In the genomic region with DNA sequence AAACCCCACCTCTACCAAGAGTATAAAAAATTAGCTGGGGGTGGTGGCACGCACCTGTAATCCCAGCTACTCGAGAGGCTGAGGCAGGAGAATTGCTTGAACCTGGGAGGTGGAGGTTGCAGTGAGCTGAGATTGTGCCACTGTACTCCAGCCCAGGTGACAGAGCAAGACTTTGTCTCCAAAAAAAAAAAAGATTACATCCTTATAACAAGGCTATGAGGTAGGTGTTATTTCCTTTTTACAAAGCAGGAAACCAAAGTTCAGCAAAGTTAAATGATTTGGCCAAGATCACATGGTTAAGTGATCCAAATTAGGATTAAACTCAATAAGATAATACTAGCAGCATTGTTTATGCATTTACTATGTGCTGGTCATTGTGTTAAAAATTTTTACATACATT, we compare ENCODE assay signal across 9 cellular contexts. TPM values are rescaled to one million over a fixed set of nuclear protein-coding genes. Genes with fewer than 3 reads are reported as not detected.
A peak's percentile ranks its signal among the peaks of the same experiment; 100 is the strongest.
DNase-seq lines count a peak whose midpoint lies in the region; ATAC-seq, FAIRE-seq and TF ChIP-seq lines count a peak whose summit lies in the region.
"Not testable (repeated sequence)": the region's sequence is repeated elsewhere in the genome, so short reads cannot be mapped to it uniquely, and the experiment has no call there.
"Had no signal": no experiment of that assay in that cellular context is flagged by ENCODE, and none has a peak within 500 bp of the region (broad histone marks: within the 10 kb centered on the region; RNA-seq: fewer than 3 reads in every experiment).

No MANE protein-coding gene starts in this region.

- POLR2A ChIA-PET in CD4-positive, alpha-beta T cell (lab: Charles Lee): interaction anchor here (4.5 kb wide), 1 partner anchor 12 kb away, joined by 35 read pairs; no protein-coding TSS in a partner anchor
- POLR2A ChIA-PET in GM12878 (lab: Charles Lee): interaction anchor here (0.6 to 1.0 kb wide), 4 partner anchors 9 to 107 kb away, joined by 3 read pairs; partner anchors contain the start of gene MYL4
- POLR2A ChIA-PET in endothelial cell of umbilical vein (lab: Charles Lee): not testable (repeated sequence)

- not testable (repeated sequence) for H3K9ac ChIP-seq in GM12878 (ENCODE audit: control insufficient read depth, insufficient read depth, low read length); endothelial cell of umbilical vein (replicated peaks; ENCODE audit: extremely low read depth, insufficient read depth, low read length)

- H3K4me1 Mint-ChIP-seq in CD4-positive, alpha-beta T cell (ENCODE audit: low read depth): peaks cover 37% of the 10 kb centered on the region
- H3K4me1 Mint-ChIP-seq in T-helper 17 cell: peaks cover 18% of the 10 kb centered on the region
- H3K4me1 Mint-ChIP-seq in activated CD8-positive, alpha-beta memory T cell treated with anti-CD3 and anti-CD28 coated beads, Interleukin-2, amount 10 ng/mL, durations not matched to agents 7 days and 5 days: peaks cover 61% of the 10 kb centered on the region

- H3K79me2 ChIP-seq in GM12878 (ENCODE audit: control insufficient read depth, insufficient read depth, low read length); endothelial cell of umbilical vein (ENCODE audit: control insufficient read depth, insufficient read depth, low read length): not testable (repeated sequence)

- H2AFZ ChIP-seq in GM12878 (ENCODE audit: control insufficient read depth, low read depth, low read length); endothelial cell of umbilical vein (ENCODE audit: low read depth, low read length): not testable (repeated sequence)

- not testable (repeated sequence) for H3K9me1 ChIP-seq in endothelial cell of umbilical vein (replicated peaks; ENCODE audit: control insufficient read depth, extremely low read depth, insufficient read depth, low read length)

- not testable (repeated sequence) for H3K9me3 Mint-ChIP-seq in CD4-positive, alpha-beta T cell; activated CD8-positive, alpha-beta memory T cell treated with anti-CD3 and anti-CD28 coated beads, Interleukin-2, amount 10 ng/mL, durations not matched to agents 7 days and 5 days (ENCODE audit: low read depth)

- not testable (repeated sequence) for H3K9me3 ChIP-seq in CD4-positive, alpha-beta T cell (ENCODE audit: control insufficient read depth, low read length); T-helper 17 cell (ENCODE audit: control insufficient read depth, low read length, poor library complexity, severe bottlenecking); GM12878 (replicated peaks; ENCODE audit: control insufficient read depth, insufficient read depth, low read length); endothelial cell of umbilical vein (replicated peaks; ENCODE audit: control insufficient read depth, insufficient read depth, low read length); mucosa of descending colon; small intestine (ENCODE audit: control insufficient read depth, low read depth)

- H3K27ac Mint-ChIP-seq in CD4-positive, alpha-beta T cell: peak overlapping the region; percentile 43
- peak overlapping the region; percentile 14 for H3K27ac Mint-ChIP-seq in T-helper 17 cell
- peak overlapping the region; percentile 78 for H3K27ac Mint-ChIP-seq in activated CD8-positive, alpha-beta memory T cell treated with anti-CD3 and anti-CD28 coated beads, Interleukin-2, amount 10 ng/mL, durations not matched to agents 7 days and 5 days

- not testable (repeated sequence) for H3K4me2 ChIP-seq in GM12878 (ENCODE audit: control insufficient read depth, insufficient read depth); endothelial cell of umbilical vein (ENCODE audit: insufficient read depth, low read length)

- intact Hi-C loops in CD4-positive, alpha-beta T cell (cut with DNase I, micrococcal nuclease): loop anchor here in 1 of 2 experiments (1.0 kb wide), 1 partner anchor 12 kb away; no protein-coding TSS in a partner anchor
- intact Hi-C loops in GM12878 (cut with micrococcal nuclease; ENCODE audit: unreplicated experiment); endothelial cell of umbilical vein (cut with micrococcal nuclease); mucosa of descending colon (cut with DNase I, micrococcal nuclease): not testable (repeated sequence)

- RAD21 ChIA-PET in GM12878 (lab: Charles Lee; ENCODE audit: unreplicated experiment): interaction anchor here (1.2 kb wide), 1 partner anchor 10 kb away, joined by 3 read pairs; no protein-coding TSS in a partner anchor

- not testable (repeated sequence) for BruUV-seq in GM12878 (replicated peaks; lab: Mats Ljungman, UMichigan); endothelial cell of umbilical vein (replicated peaks; lab: Mats Ljungman, UMichigan)

- SMC1A ChIA-PET in GM12878 (lab: Charles Lee; ENCODE audit: uncharacterized antibody, unreplicated experiment): interaction anchor here (0.8 to 4.8 kb wide), 2 partner anchors 9 to 12 kb away, joined by 3 to 46 read pairs; no protein-coding TSS in a partner anchor

- peak; percentile 94 for ATAC-seq in CD4-positive, alpha-beta T cell (ENCODE audit: poor library complexity)
- ATAC-seq in T-helper 17 cell (peak; percentile 93), GM12878 (peak; percentile 49; the same call in 2 of the 3 replicates), mucosa of descending colon (peak; percentile 49)
- peak; percentile 78 for ATAC-seq in activated CD8-positive, alpha-beta memory T cell treated with anti-CD3 and anti-CD28 coated beads, Interleukin-2, amount 10 ng/mL, durations not matched to agents 7 days and 5 days

- TF ChIP-seq EP300 in GM12878 (IDR thresholded peaks at IDR 0.05; ENCODE audit: borderline replicate concordance in 1 of 2, control insufficient read depth in 1 of 2, low read depth in 2 of 2, low read length in 2 of 2): not testable (repeated sequence)

- TF ChIP-seq RAD21 in GM12878 (IDR thresholded peaks at IDR 0.05; ENCODE audit: insufficient read depth, low read depth, low read length): not testable (repeated sequence)

- not testable (repeated sequence) for H3K4me1 ChIP-seq in GM12878 (ENCODE audit: control insufficient read depth, insufficient read depth, low read length); endothelial cell of umbilical vein (ENCODE audit: control insufficient read depth, extremely low read depth, insufficient read depth, low read length); mucosa of descending colon (ENCODE audit: low read depth); small intestine (ENCODE audit: control insufficient read depth in 2 of 2, insufficient read depth in 1 of 2, low read depth in 1 of 2, low read length in 1 of 2)

- DNase-seq in CD4-positive, alpha-beta T cell; T-helper 17 cell; activated CD8-positive, alpha-beta memory T cell treated with anti-CD3 and anti-CD28 coated beads, Interleukin-2, amount 10 ng/mL, durations not matched to agents 7 days and 5 days; GM12878 (ENCODE audit: low read depth, low spot score); mucosa of descending colon: not testable (repeated sequence)
- DNase-seq in endothelial cell of umbilical vein (ENCODE audit: low read depth, low spot score) (peak; percentile 24), small intestine (peak; percentile 31)

- not testable (repeated sequence) for H4K20me1 ChIP-seq in GM12878 (ENCODE audit: control insufficient read depth, insufficient read depth); endothelial cell of umbilical vein (replicated peaks; ENCODE audit: control insufficient read depth, extremely low read depth, insufficient read depth, low read length)

- H3K4me3 ChIP-seq in GM12878; endothelial cell of umbilical vein (replicated peaks in 1 of 3; ENCODE audit: insufficient read depth in 1 of 3, low read depth in 1 of 3, low read length in 3 of 3); mucosa of descending colon; small intestine (ENCODE audit: low read depth in 1 of 2, low read length in 2 of 2): not testable (repeated sequence)

- TF ChIP-seq POLR2A in GM12878 (IDR thresholded peaks at IDR 0.05; ENCODE audit: low read depth, low read length); endothelial cell of umbilical vein (IDR thresholded peaks at IDR 0.05; ENCODE audit: low read depth, low read length): not testable (repeated sequence)

- H3K4me3 Mint-ChIP-seq in CD4-positive, alpha-beta T cell; T-helper 17 cell; activated CD8-positive, alpha-beta memory T cell treated with anti-CD3 and anti-CD28 coated beads, Interleukin-2, amount 10 ng/mL, durations not matched to agents 7 days and 5 days: not testable (repeated sequence)

- H3K27ac ChIP-seq in CD4-positive, alpha-beta T cell (ENCODE audit: low read depth, low read length); GM12878 (ENCODE audit: control insufficient read depth, insufficient read depth); endothelial cell of umbilical vein (ENCODE audit: insufficient read depth, low read depth, low read length); small intestine (ENCODE audit: low read depth in 1 of 2, low read length in 1 of 2): not testable (repeated sequence)

- not testable (repeated sequence) for H3K27me3 Mint-ChIP-seq in CD4-positive, alpha-beta T cell; T-helper 17 cell; activated CD8-positive, alpha-beta memory T cell treated with anti-CD3 and anti-CD28 coated beads, Interleukin-2, amount 10 ng/mL, durations not matched to agents 7 days and 5 days

- FAIRE-seq in GM12878 (lab: Jason Lieb, UNC); endothelial cell of umbilical vein (lab: Jason Lieb, UNC); small intestine (lab: Jason Lieb, UNC): not testable (repeated sequence)

- not testable (repeated sequence) for H3K27me3 ChIP-seq in CD4-positive, alpha-beta T cell (ENCODE audit: control insufficient read depth, insufficient read depth, low read length); GM12878 (replicated peaks in 1 of 2; ENCODE audit: control insufficient read depth in 2 of 2, insufficient read depth in 2 of 2, low read length in 1 of 2); endothelial cell of umbilical vein (ENCODE audit: control insufficient read depth in 2 of 2, insufficient read depth in 2 of 2, low read length in 2 of 2); small intestine (ENCODE audit: control insufficient read depth in 2 of 2, insufficient read depth in 2 of 2, low read length in 2 of 2)

- not testable (repeated sequence) for TF ChIP-seq CTCF in CD4-positive, alpha-beta T cell (IDR thresholded peaks at IDR 0.05); GM12878 (IDR thresholded peaks at IDR 0.05 in 2 of 3, conservative IDR thresholded peaks at IDR 0.05 in 1 of 3; ENCODE audit: control insufficient read depth in 2 of 3, extremely low read depth in 1 of 3, insufficient read depth in 1 of 3, low read depth in 3 of 3, low read length in 3 of 3); endothelial cell of umbilical vein (IDR thresholded peaks at IDR 0.05; ENCODE audit: extremely low read depth in 1 of 2, insufficient read depth in 1 of 2, low read depth in 1 of 2, low read length in 2 of 2); mucosa of descending colon (IDR thresholded peaks at IDR 0.05)

- H3K36me3 Mint-ChIP-seq in CD4-positive, alpha-beta T cell (ENCODE audit: low read depth); T-helper 17 cell (ENCODE audit: low read depth); activated CD8-positive, alpha-beta memory T cell treated with anti-CD3 and anti-CD28 coated beads, Interleukin-2, amount 10 ng/mL, durations not matched to agents 7 days and 5 days: not testable (repeated sequence)

- dilution Hi-C loops in endothelial cell of umbilical vein (cut with MboI; ENCODE audit: extremely low pct_ligation_motif_present, low sequenced_read_pairs): not testable (repeated sequence)

- in situ Hi-C loops in GM12878 (cut with MboI): not testable (repeated sequence)

- CTCF ChIA-PET in CD4-positive, alpha-beta T cell (lab: Charles Lee): interaction anchor here (1.6 kb wide), 1 partner anchor 11 kb away, joined by 3 read pairs; no protein-coding TSS in a partner anchor
- CTCF ChIA-PET in activated CD8-positive, alpha-beta memory T cell treated with anti-CD3 and anti-CD28 coated beads, Interleukin-2, amount 10 ng/mL, durations not matched to agents 7 days and 5 days (lab: Charles Lee): interaction anchor here (0.9 to 4.2 kb wide), 2 partner anchors 10 to 18 kb away, joined by 3 to 18 read pairs; partner anchors contain the start of gene MYL4
- CTCF ChIA-PET in GM12878 (lab: Yijun Ruan, JAX): interaction anchor here (2.2 kb wide), 1 partner anchor 10 kb away, joined by 6 read pairs; no protein-coding TSS in a partner anchor
- CTCF ChIA-PET in endothelial cell of umbilical vein (lab: Charles Lee): not testable (repeated sequence)

- not testable (repeated sequence) for H3K36me3 ChIP-seq in GM12878 (ENCODE audit: control insufficient read depth in 2 of 2, insufficient read depth in 2 of 2, low read length in 1 of 2); endothelial cell of umbilical vein (ENCODE audit: control insufficient read depth in 2 of 2, extremely low read depth in 1 of 2, insufficient read depth in 2 of 2, low read length in 2 of 2); mucosa of descending colon (ENCODE audit: low read depth); small intestine (ENCODE audit: control insufficient read depth in 2 of 2, insufficient read depth in 2 of 2, low read length in 2 of 2)

- WGBS in GM12878 (ENCODE audit: insufficient coverage, insufficient replicate concordance, low lambda C conversion rate, missing lambda C conversion rate): 79% methylated on average over 2 of the region's 2 CpGs
- WGBS in small intestine, 3 donors: 60 to 83% (median 73%) methylated on average over 2 of the region's 2 CpGs

RNA-seq across cellular contexts. Expression of gene MYL4, which starts 8.1 kb away (rescaled TPM):
- total RNA-seq in CD4-positive, alpha-beta T cell: not detected
- total RNA-seq in T-helper 17 cell (not detected), GM12878 (2014; rRNA removed) (1.1 TPM in 1 of 2 replicates, not detected in the other), GM12878 (2014; rRNA removed; fragmentation: Illumina TruSeq; extraction: Trizol) (0.41 and 0.58 TPM in 2 replicates), GM12878 (2021) (0.96 TPM in 1 of 2 replicates, not detected in the other), endothelial cell of umbilical vein (1.9 and 2.0 TPM in 2 replicates), mucosa of descending colon (1 to 10 TPM in 1 of 3 donors, under 1 TPM in 1, not detected in 1; 0.49 to 1.4 TPM)
- total RNA-seq in activated CD8-positive, alpha-beta memory T cell treated with anti-CD3 and anti-CD28 coated beads, Interleukin-2, amount 10 ng/mL, durations not matched to agents 7 days and 5 days: under 1 TPM in 1 of 2 experiments, not detected in 1; 0.82 TPM
- not detected in 2 replicates for total RNA-seq in GM12878 (2013; cell fraction: nucleolus; rRNA removed)
- polyA plus RNA-seq in GM12878 (2011; ENCODE audit: low read depth): not detected
- polyA plus RNA-seq in GM12878 (2011; rRNA removed) (0.20 TPM in 1 of 2 replicates, not detected in the other), GM12878 (2014; fragmentation: Illumina TruSeq; extraction: Trizol) (0.44 TPM in 1 of 2 replicates, not detected in the other), GM12878 (2014; fragmentation: Nextera tagmentation; extraction: Ambion mirVana) (1 to 10 TPM; 1.2 to 1.5 TPM), GM12878 (2014; rRNA removed) (0.23 and 0.43 TPM in 2 replicates), GM12878 (2016; fragmentation: Nextera tagmentation; extraction: Ambion mirVana) (1 to 10 TPM in 1 of 2 experiments, under 1 TPM in 1; 0.50 to 1.6 TPM), endothelial cell of umbilical vein (1.5 and 2.1 TPM in 2 replicates), small intestine (under 1 TPM in 1 of 3 donors, not detected in 2; 0.31 TPM)
- polyA plus RNA-seq in GM12878 (2011; cell fraction: cytosol; rRNA removed): 0.13 and 0.17 TPM in 2 replicates
- polyA plus RNA-seq in GM12878 (2011; cell fraction: nucleus; rRNA removed): 0.29 and 0.37 TPM in 2 replicates
- polyA plus RNA-seq in GM12878 (2012): 0.15 TPM in 1 of 2 replicates, not detected in the other
- not detected in 2 replicates for polyA minus RNA-seq in GM12878 (2011; rRNA and poly(A)+ RNA removed)
- not detected in 2 replicates for polyA minus RNA-seq in GM12878 (2011; cell fraction: cytosol; rRNA and poly(A)+ RNA removed)
- polyA minus RNA-seq in GM12878 (2011; cell fraction: nucleus; rRNA and poly(A)+ RNA removed): not detected in 2 replicates
- 1.7 TPM in 2 replicates for polyA plus RNA-seq in endothelial cell of umbilical vein (2011; cell fraction: cytosol; rRNA removed)
- polyA plus RNA-seq in endothelial cell of umbilical vein (2011; cell fraction: nucleus; rRNA removed): 4.0 and 4.4 TPM in 2 replicates
- polyA plus RNA-seq in endothelial cell of umbilical vein (2012): 0.67 and 1.0 TPM in 2 replicates
- 6.7 and 7.5 TPM in 2 replicates for polyA minus RNA-seq in endothelial cell of umbilical vein
- not detected for polyA minus RNA-seq in endothelial cell of umbilical vein (2011; cell fraction: cytosol; rRNA and poly(A)+ RNA removed)
- 1.3 and 2.5 TPM in 2 replicates for polyA minus RNA-seq in endothelial cell of umbilical vein (2011; cell fraction: nucleus; rRNA and poly(A)+ RNA removed)
- total RNA-seq: MCF 10A had no signal

RNA-seq across cellular contexts. Expression of gene CDC27, which starts 28.2 kb away (rescaled TPM):
- total RNA-seq in CD4-positive, alpha-beta T cell: 10 to 100 TPM; 52.5 to 52.8 TPM
- total RNA-seq in T-helper 17 cell (10 to 100 TPM; 50.1 to 61.6 TPM), GM12878 (2014; rRNA removed) (94.8 and 118 TPM in 2 replicates), GM12878 (2014; rRNA removed; fragmentation: Illumina TruSeq; extraction: Trizol) (92.5 and 100.0 TPM in 2 replicates), GM12878 (2021) (116 and 125 TPM in 2 replicates), endothelial cell of umbilical vein (172 and 179 TPM in 2 replicates), mucosa of descending colon (10 to 100 TPM; 52.0 to 67.5 (median 54.8) TPM)
- 100 to 1,000 TPM; 151 to 155 TPM for total RNA-seq in activated CD8-positive, alpha-beta memory T cell treated with anti-CD3 and anti-CD28 coated beads, Interleukin-2, amount 10 ng/mL, durations not matched to agents 7 days and 5 days
- 118 and 123 TPM in 2 replicates for total RNA-seq in GM12878 (2013; cell fraction: nucleolus; rRNA removed)
- polyA plus RNA-seq in GM12878 (2011; ENCODE audit: low read depth): 36.8 TPM
- polyA plus RNA-seq in GM12878 (2011; rRNA removed) (138 and 157 TPM in 2 replicates), GM12878 (2014; fragmentation: Illumina TruSeq; extraction: Trizol) (99.7 and 118 TPM in 2 replicates), GM12878 (2014; fragmentation: Nextera tagmentation; extraction: Ambion mirVana) (10 to 100 TPM; 23.2 to 27.2 TPM), GM12878 (2014; rRNA removed) (44.7 and 47.3 TPM in 2 replicates), GM12878 (2016; fragmentation: Nextera tagmentation; extraction: Ambion mirVana) (10 to 100 TPM; 97.2 to 98.4 TPM), endothelial cell of umbilical vein (76.1 and 77.2 TPM in 2 replicates), small intestine (10 to 100 TPM in 2 of 3 donors, 1 to 10 TPM in 1; 5.9 to 25.2 (median 13.9) TPM)
- polyA plus RNA-seq in GM12878 (2011; cell fraction: cytosol; rRNA removed): 81.8 and 88.7 TPM in 2 replicates
- polyA plus RNA-seq in GM12878 (2011; cell fraction: nucleus; rRNA removed): 97.1 and 105 TPM in 2 replicates
- 32.2 and 41.5 TPM in 2 replicates for polyA plus RNA-seq in GM12878 (2012)
- 214 and 252 TPM in 2 replicates for polyA minus RNA-seq in GM12878 (2011; rRNA and poly(A)+ RNA removed)
- polyA minus RNA-seq in GM12878 (2011; cell fraction: cytosol; rRNA and poly(A)+ RNA removed): 59.7 and 63.4 TPM in 2 replicates
- polyA minus RNA-seq in GM12878 (2011; cell fraction: nucleus; rRNA and poly(A)+ RNA removed): 30.2 and 43.7 TPM in 2 replicates
- polyA plus RNA-seq in endothelial cell of umbilical vein (2011; cell fraction: cytosol; rRNA removed): 75.4 and 77.5 TPM in 2 replicates
- polyA plus RNA-seq in endothelial cell of umbilical vein (2011; cell fraction: nucleus; rRNA removed): 130 and 136 TPM in 2 replicates
- 78.6 and 135 TPM in 2 replicates for polyA plus RNA-seq in endothelial cell of umbilical vein (2012)
- 245 and 261 TPM in 2 replicates for polyA minus RNA-seq in endothelial cell of umbilical vein
- 86.2 TPM for polyA minus RNA-seq in endothelial cell of umbilical vein (2011; cell fraction: cytosol; rRNA and poly(A)+ RNA removed)
- polyA minus RNA-seq in endothelial cell of umbilical vein (2011; cell fraction: nucleus; rRNA and poly(A)+ RNA removed): 89.4 and 158 TPM in 2 replicates

RNA-seq across cellular contexts. Expression of gene ITGB3, which starts 36.3 kb away (rescaled TPM):
- total RNA-seq in CD4-positive, alpha-beta T cell: under 1 TPM in 1 of 2 experiments, not detected in 1; 0.05 TPM
- 100 to 1,000 TPM in 1 of 2 donors, 1 to 10 TPM in 1; 7.8 to 283 TPM for total RNA-seq in T-helper 17 cell
- total RNA-seq in activated CD8-positive, alpha-beta memory T cell treated with anti-CD3 and anti-CD28 coated beads, Interleukin-2, amount 10 ng/mL, durations not matched to agents 7 days and 5 days: under 1 TPM; 0.21 to 0.93 TPM
- 40.8 and 47.7 TPM in 2 replicates for total RNA-seq in GM12878 (2013; cell fraction: nucleolus; rRNA removed)
- total RNA-seq in GM12878 (2014; rRNA removed): 16.2 and 17.7 TPM in 2 replicates
- 14.8 and 15.4 TPM in 2 replicates for total RNA-seq in GM12878 (2014; rRNA removed; fragmentation: Illumina TruSeq; extraction: Trizol)
- 22.8 and 22.9 TPM in 2 replicates for total RNA-seq in GM12878 (2021)
- polyA plus RNA-seq in GM12878 (2011; ENCODE audit: low read depth): 1.4 TPM
- 7.9 and 12.0 TPM in 2 replicates for polyA plus RNA-seq in GM12878 (2011; rRNA removed)
- polyA plus RNA-seq in GM12878 (2011; cell fraction: cytosol; rRNA removed): 11.2 and 12.0 TPM in 2 replicates
- 10.9 and 12.4 TPM in 2 replicates for polyA plus RNA-seq in GM12878 (2011; cell fraction: nucleus; rRNA removed)
- 1.7 and 2.1 TPM in 2 replicates for polyA plus RNA-seq in GM12878 (2012)
- 17.0 and 17.3 TPM in 2 replicates for polyA plus RNA-seq in GM12878 (2014; fragmentation: Illumina TruSeq; extraction: Trizol)
- polyA plus RNA-seq in GM12878 (2014; fragmentation: Nextera tagmentation; extraction: Ambion mirVana): 1 to 10 TPM in 1 of 2 experiments, under 1 TPM in 1; 0.69 to 1.4 TPM
- 15.2 and 15.6 TPM in 2 replicates for polyA plus RNA-seq in GM12878 (2014; rRNA removed)
- 10 to 100 TPM; 10.6 to 12.3 TPM for polyA plus RNA-seq in GM12878 (2016; fragmentation: Nextera tagmentation; extraction: Ambion mirVana)
- polyA minus RNA-seq in GM12878 (2011; rRNA and poly(A)+ RNA removed): 28.0 and 30.9 TPM in 2 replicates
- polyA minus RNA-seq in GM12878 (2011; cell fraction: cytosol; rRNA and poly(A)+ RNA removed): 4.4 and 5.1 TPM in 2 replicates
- 8.7 and 10.0 TPM in 2 replicates for polyA minus RNA-seq in GM12878 (2011; cell fraction: nucleus; rRNA and poly(A)+ RNA removed)
- 49.9 and 60.0 TPM in 2 replicates for total RNA-seq in endothelial cell of umbilical vein
- 50.2 and 55.8 TPM in 2 replicates for polyA plus RNA-seq in endothelial cell of umbilical vein
- polyA plus RNA-seq in endothelial cell of umbilical vein (2011; cell fraction: cytosol; rRNA removed): 44.2 and 44.7 TPM in 2 replicates
- polyA plus RNA-seq in endothelial cell of umbilical vein (2011; cell fraction: nucleus; rRNA removed): 57.4 and 59.9 TPM in 2 replicates
- polyA plus RNA-seq in endothelial cell of umbilical vein (2012): 104 and 109 TPM in 2 replicates
- 166 and 198 TPM in 2 replicates for polyA minus RNA-seq in endothelial cell of umbilical vein
- not detected for polyA minus RNA-seq in endothelial cell of umbilical vein (2011; cell fraction: cytosol; rRNA and poly(A)+ RNA removed)
- polyA minus RNA-seq in endothelial cell of umbilical vein (2011; cell fraction: nucleus; rRNA and poly(A)+ RNA removed): 57.6 and 72.7 TPM in 2 replicates
- total RNA-seq in mucosa of descending colon: 10 to 100 TPM in 1 of 3 donors, 1 to 10 TPM in 2; 3.9 to 58.4 (median 6.8) TPM
- 1 to 10 TPM in 1 of 3 donors, under 1 TPM in 2; 0.54 to 4.8 (median 0.67) TPM for polyA plus RNA-seq in small intestine
- total RNA-seq: OCI-LY7 had no signal

Comparison
In these comparisons a context has a peak if more than half of its experiments do, and no peak if none do; other contexts are left out.
1. H3K27ac Mint-ChIP-seq: peak in every context shown above with its lines; median percentile 78 in activated CD8-positive, alpha-beta memory T cell treated with anti-CD3 and anti-CD28 coated beads, Interleukin-2, amount 10 ng/mL, durations not matched to agents 7 days and 5 days; 43 in CD4-positive, alpha-beta T cell; 14 in T-helper 17 cell.